In the genomic region with DNA sequence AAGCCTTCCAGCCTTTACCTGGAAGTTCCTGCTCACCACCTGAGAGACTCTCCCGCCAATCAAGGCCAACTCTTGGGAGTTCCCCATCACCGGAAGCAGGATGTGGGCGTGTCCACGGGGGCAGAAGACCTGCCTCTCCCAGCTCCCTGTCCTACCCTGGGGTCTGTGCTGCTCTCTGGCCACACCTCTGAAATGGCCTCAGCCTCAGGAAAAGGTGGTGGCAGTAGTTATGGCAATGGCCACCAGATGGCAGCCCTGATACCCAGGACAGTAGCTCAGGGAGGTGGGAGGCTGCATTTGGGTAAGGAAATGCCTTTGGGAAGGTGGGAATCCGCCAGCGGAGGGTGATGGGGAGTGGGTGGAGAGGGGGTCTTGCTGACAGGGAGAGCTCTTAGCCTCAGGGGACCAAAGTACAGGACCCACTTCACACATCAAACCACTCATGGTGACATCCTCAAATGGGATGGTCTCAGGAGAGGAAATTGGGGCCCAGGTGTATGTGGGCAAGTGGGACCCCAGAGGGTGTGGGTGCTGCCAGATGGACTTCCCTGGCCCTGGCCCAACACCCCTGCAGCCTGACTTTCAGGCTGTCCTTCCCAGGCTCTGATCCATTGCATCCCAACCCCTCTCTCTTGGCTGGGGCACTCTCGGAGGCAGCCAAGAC, we compare ENCODE assay signal across 9 cellular contexts. TPM values are rescaled to one million over a fixed set of nuclear protein-coding genes. Genes with fewer than 3 reads are reported as not detected.
DNase-seq lines count a peak whose midpoint lies in the region; ATAC-seq and FAIRE-seq lines count a peak whose summit lies in the region.
"Had no signal": no experiment of that assay in that cellular context is flagged by ENCODE, and none has a peak within 500 bp of the region (broad histone marks: within the 10 kb centered on the region; RNA-seq: fewer than 3 reads in every experiment).

No MANE protein-coding gene starts in this region.

- H3K4me3 ChIP-seq in MG63 (no peak overlapping the region), adipocyte (ENCODE audit: low read length) (no peak overlapping the region), right cardiac atrium (ENCODE audit: low read length) (no peak overlapping the region), small intestine (ENCODE audit: low read depth in 1 of 2, low read length in 2 of 2) (no peak overlapping the region)
- H3K4me3 ChIP-seq: SK-N-MC had no signal

- H3K9me3 ChIP-seq in MG63 (no peaks in the 10 kb centered on the region), adipocyte (ENCODE audit: control insufficient read depth, low read length) (no peaks in the 10 kb centered on the region), right cardiac atrium (ENCODE audit: control insufficient read depth, low read length) (no peaks in the 10 kb centered on the region), small intestine (ENCODE audit: control insufficient read depth, low read depth) (no peaks in the 10 kb centered on the region)

- H3K27ac ChIP-seq in right cardiac atrium (ENCODE audit: low read length), result no peak overlapping the region
- no peak overlapping the region for H3K27ac ChIP-seq in small intestine (ENCODE audit: low read depth in 1 of 2, low read length in 1 of 2)
- H3K27ac ChIP-seq: SK-N-MC had no signal

- DNase-seq in COLO829 (ENCODE audit: low spot score), result peak; percentile 45
- DNase-seq in MG63, result peak; percentile 60
- DNase-seq in T follicular helper cell (ENCODE audit: low read depth), result peak; percentile 51
- peak; percentile 77 for DNase-seq in adipocyte (ENCODE audit: low read depth)
- peak; percentile 65 to 84 (median 80) for DNase-seq in right cardiac atrium
- DNase-seq in small intestine, result peak; percentile 81

- no peak for FAIRE-seq in small intestine (lab: Jason Lieb, UNC)

- no peak overlapping the region for H3K9ac ChIP-seq in adipocyte (ENCODE audit: low read length)

- H3K4me1 ChIP-seq in adipocyte (ENCODE audit: control insufficient read depth, insufficient read depth, low read length) (no peaks in the 10 kb centered on the region), right cardiac atrium (ENCODE audit: control insufficient read depth, insufficient read depth, low read length) (no peaks in the 10 kb centered on the region), small intestine (ENCODE audit: control insufficient read depth in 2 of 2, insufficient read depth in 1 of 2, low read depth in 1 of 2, low read length in 1 of 2) (no peaks in the 10 kb centered on the region)

- peak; percentile 65 for ATAC-seq in GM21390 (IDR thresholded peaks at IDR 0.05; ENCODE audit: unreplicated experiment)
- ATAC-seq in right cardiac atrium, result peak; percentile 73 to 75
- no peak for ATAC-seq in HG03565 (IDR thresholded peaks at IDR 0.05; ENCODE audit: unreplicated experiment)

- 23% methylated on average over 7 of the region's 7 CpGs for WGBS in right cardiac atrium
- WGBS in small intestine, 3 donors, result 13 to 21% (median 14%) methylated on average over 7 of the region's 7 CpGs

- intact Hi-C loops in right cardiac atrium (cut with DNase I), result loop anchor here (2.0 kb wide), 1 partner anchor 47 kb away; no protein-coding TSS in a partner anchor

- no peaks in the 10 kb centered on the region; the same call in 1 of the 2 replicates for H3K27me3 ChIP-seq in MG63
- peaks cover 68% of the 10 kb centered on the region for H3K27me3 ChIP-seq in adipocyte (replicated peaks; ENCODE audit: control insufficient read depth, insufficient read depth, low read length)
- no peaks in the 10 kb centered on the region for H3K27me3 ChIP-seq in right cardiac atrium (ENCODE audit: control insufficient read depth, insufficient read depth)
- peaks cover 0 to 28% of the 10 kb centered on the region in 2 donors for H3K27me3 ChIP-seq in small intestine (ENCODE audit: control insufficient read depth in 2 of 2, insufficient read depth in 2 of 2, low read length in 2 of 2)

- H3K36me3 ChIP-seq in MG63 (no peaks in the 10 kb centered on the region), adipocyte (ENCODE audit: control insufficient read depth, insufficient read depth, low read length, severe bottlenecking) (no peaks in the 10 kb centered on the region), small intestine (ENCODE audit: control insufficient read depth in 2 of 2, insufficient read depth in 2 of 2, low read length in 2 of 2) (no peaks in the 10 kb centered on the region)

RNA-seq across cellular contexts. Expression of gene KAZALD1, which starts 33.9 kb away (rescaled TPM):
- total RNA-seq in MG63 (2014; rRNA removed; shearing (Covaris generic); ENCODE audit: low replicate concordance), result 27.7 and 54.4 TPM in 2 replicates
- total RNA-seq in right cardiac atrium, result 10 to 100 TPM in 3 of 4 donors, 1 to 10 TPM in 1; 6.7 to 19.1 (median 12.7) TPM
- polyA plus RNA-seq in right cardiac atrium, result 15.3 TPM
- polyA plus RNA-seq in small intestine, result 10 to 100 TPM in 2 of 3 donors, 1 to 10 TPM in 1; 8.1 to 76.0 (median 39.2) TPM

RNA-seq across cellular contexts. Expression of gene TLX1, which starts 35.4 kb away (rescaled TPM):
- total RNA-seq in MG63 (2014; rRNA removed; shearing (Covaris generic); ENCODE audit: low replicate concordance), result not detected in 2 replicates
- 1 to 10 TPM in 3 of 4 donors, under 1 TPM in 1; 0.09 to 1.2 (median 1.0) TPM for total RNA-seq in right cardiac atrium
- polyA plus RNA-seq in right cardiac atrium (0.52 TPM), small intestine (1 to 10 TPM in 2 of 3 donors, under 1 TPM in 1; 0.69 to 2.7 (median 1.6) TPM)
